Comparison of ENCODE assay signal across 16 cellular contexts in the genomic region with DNA sequence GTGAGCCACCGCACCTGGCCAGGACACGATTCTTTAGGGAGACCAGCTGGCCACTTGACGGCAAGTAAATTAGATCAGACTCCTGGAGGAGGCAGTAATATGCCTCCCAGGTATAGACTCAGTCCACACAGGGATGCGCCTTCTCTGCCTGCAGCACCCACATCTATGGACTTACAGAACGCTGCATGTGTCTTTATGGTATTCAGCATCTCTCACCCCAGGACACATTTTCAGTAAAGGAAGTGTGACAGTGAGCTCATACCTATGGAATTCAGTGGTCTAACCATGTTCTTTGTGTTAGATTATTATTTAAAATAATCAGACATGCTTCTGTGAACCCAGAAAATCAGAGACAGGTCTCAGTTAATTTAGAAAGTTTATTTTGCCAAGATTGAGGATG. TPM values are rescaled to one million over a fixed set of nuclear protein-coding genes. Genes with fewer than 3 reads are reported as not detected.
DNase-seq lines count a peak whose midpoint lies in the region; ATAC-seq and TF ChIP-seq lines count a peak whose summit lies in the region.
"Had no signal": no experiment of that assay in that cellular context is flagged by ENCODE, and none has a peak within 500 bp of the region (broad histone marks: within the 10 kb centered on the region; RNA-seq: fewer than 3 reads in every experiment).

No MANE protein-coding gene starts in this region.

- H3K27ac ChIP-seq in PC-3 (ENCODE audit: low read length): no peak overlapping the region
- H3K27ac ChIP-seq in psoas muscle: no peak overlapping the region
- H3K27ac ChIP-seq: BLaER1, breast epithelium, testis had no signal

- H3K9me3 ChIP-seq in PC-3 (ENCODE audit: low read length) (no peaks in the 10 kb centered on the region), psoas muscle (no peaks in the 10 kb centered on the region)
- H3K9me3 ChIP-seq: BLaER1, breast epithelium, testis had no signal

- no peaks in the 10 kb centered on the region for H3K27me3 ChIP-seq in PC-3 (ENCODE audit: low read length)
- no peaks in the 10 kb centered on the region for H3K27me3 ChIP-seq in psoas muscle (ENCODE audit: insufficient read depth in 3 of 3, low read length in 2 of 3)
- H3K27me3 ChIP-seq: BLaER1, breast epithelium, testis had no signal

- no peak overlapping the region for H3K9ac ChIP-seq in PC-3 (ENCODE audit: low read length)
- H3K9ac ChIP-seq: BLaER1 had no signal

- DNase-seq in GM03348 (ENCODE audit: low spot score) (peak; percentile 19), PC-3 (peak; percentile 19), epithelial cell of esophagus (ENCODE audit: low read depth) (peak; percentile 29), non-pigmented ciliary epithelial cell (ENCODE audit: low read depth) (peak; percentile 35), KBM-7 (no peak), NCI-H226 (no peak), psoas muscle (no peak)
- DNase-seq: activated naive CD4-positive, alpha-beta T cell treated with anti-CD3 and anti-CD28 coated beads for 36 hours; DND-41; effector CD8-positive, alpha-beta T cell; NCI-H1092 treated with DMSO at 0.1 percent for 48 hours; NCI-H2171 treated with DMSO at 0.1 percent for 48 hours; testis had no signal

- in situ Hi-C loops in KBM-7 (cut with MboI; ENCODE audit: low pct_unique_long_range_greater_than_20kb, low sequenced_read_pairs): no loop called here

- POLR2A ChIA-PET in PC-3 (lab: Charles Lee; ENCODE audit: unreplicated experiment): interaction anchor here (0.6 kb wide), 1 partner anchor 418 kb away, joined by 3 read pairs; no protein-coding TSS in a partner anchor

- H3K4me3 ChIP-seq in PC-3 (ENCODE audit: low read length) (no peak overlapping the region), epithelial cell of esophagus (ENCODE audit: low read length) (no peak overlapping the region), psoas muscle (no peak overlapping the region)
- H3K4me3 ChIP-seq: BLaER1, breast epithelium, testis had no signal

- no peak overlapping the region for H3K4me2 ChIP-seq in PC-3 (ENCODE audit: low read length)
- H3K4me2 ChIP-seq: BLaER1 had no signal

- TF ChIP-seq CTCF in PC-3 (conservative IDR thresholded peaks at IDR 0.05; ENCODE audit: low read depth, low read length) (no peak), epithelial cell of esophagus (IDR thresholded peaks at IDR 0.05; ENCODE audit: insufficient read depth, low read depth, low read length, missing control alignments) (no peak), psoas muscle (IDR thresholded peaks at IDR 0.05) (no peak)

- intact Hi-C loops in PC-3 (cut with micrococcal nuclease) (no loop called here), psoas muscle (cut with DNase I) (no loop called here)

- H2AFZ ChIP-seq in PC-3 (ENCODE audit: low read length): no peak overlapping the region

- CTCF ChIA-PET in PC-3 (lab: Charles Lee): no interaction called here

- no peaks in the 10 kb centered on the region for H3F3A ChIP-seq in PC-3 (ENCODE audit: low read length, unreplicated experiment)

- H3K36me3 ChIP-seq in PC-3 (ENCODE audit: low read depth, low read length): no peaks in the 10 kb centered on the region
- H3K36me3 ChIP-seq in psoas muscle (ENCODE audit: insufficient read depth in 1 of 2, low read depth in 1 of 2): no peaks in the 10 kb centered on the region
- H3K36me3 ChIP-seq: BLaER1, breast epithelium had no signal

- no peak for ATAC-seq in PC-3
- no peak for ATAC-seq in HG03354 (IDR thresholded peaks at IDR 0.05; ENCODE audit: poor library complexity, severe bottlenecking, unreplicated experiment)
- ATAC-seq in psoas muscle: no peak

- WGBS in psoas muscle, 3 donors: 58 to 66% (median 65%) methylated on average over 5 of the region's 5 CpGs

- H3K4me1 ChIP-seq in PC-3 (ENCODE audit: insufficient read depth, low read length) (peaks cover 5% of the 10 kb centered on the region; the same call in 1 of the 2 replicates), psoas muscle (peaks cover 10% of the 10 kb centered on the region)
- H3K4me1 ChIP-seq: breast epithelium, testis had no signal

- no TSS peak for BruUV-seq in PC-3 (replicated peaks; lab: Mats Ljungman, UMichigan)

- H3K9me2 ChIP-seq in PC-3 (replicated peaks; ENCODE audit: low read length): no peaks in the 10 kb centered on the region

- no peaks in the 10 kb centered on the region for H4K20me1 ChIP-seq in PC-3 (ENCODE audit: low read length)
- H4K20me1 ChIP-seq: BLaER1 had no signal

- H3K79me2 ChIP-seq in PC-3 (ENCODE audit: low read length): no peaks in the 10 kb centered on the region

RNA-seq across cellular contexts. Expression of a gene that starts 5.9 kb away (rescaled TPM):
- total RNA-seq in PC-3 (2014; rRNA removed) (125 and 161 TPM in 2 replicates), psoas muscle (100 to 1,000 TPM in 2 of 4 donors, 10 to 100 TPM in 2; 78.3 to 173 (median 112) TPM)
- polyA plus RNA-seq in psoas muscle: 100 to 1,000 TPM in 2 of 3 donors, 10 to 100 TPM in 1; 98.2 to 170 (median 167) TPM

RNA-seq across cellular contexts. Expression of a gene that starts 41.0 kb away (rescaled TPM):
- total RNA-seq in PC-3 (2014; rRNA removed) (87.7 and 136 TPM in 2 replicates), psoas muscle (10 to 100 TPM; 36.5 to 51.4 (median 44.8) TPM)
- polyA plus RNA-seq in psoas muscle: 10 to 100 TPM; 14.4 to 59.7 (median 17.1) TPM

Comparison
In these comparisons a context has a peak if more than half of its experiments do, and no peak if none do; other contexts are left out.
1. DNase-seq: peak in GM03348 (single experiment), PC-3 (single experiment), epithelial cell of esophagus (single experiment) and non-pigmented ciliary epithelial cell (single experiment); none in KBM-7 (single experiment), NCI-H226 (single experiment) and psoas muscle (0 of 2).